ENCODE assay signal across 20 cellular contexts in genomic region chr4:71586087-71586763, GRCh38.
"Had no signal": no experiment of that assay in that cellular context is flagged by ENCODE, and none has a peak within 500 bp of the region (broad histone marks: within the 10 kb centered on the region; RNA-seq: fewer than 3 reads in every experiment).

No MANE protein-coding gene starts in this region.

- DNase-seq: effector memory CD8-positive, alpha-beta T cell; gastrocnemius medialis; glutamatergic neuron; immature natural killer cell; left ventricle myocardium inferior; lower lobe of right lung; nucleus accumbens; ovary; right cardiac atrium; small intestine; stimulated activated CD4-positive, alpha-beta T cell treated with anti-CD3 and anti-CD28 coated beads, Interleukin-12 subunit alpha, Interleukin-12 subunit beta, amount 100 ng/mL, for 4 hours; stimulated activated CD4-positive, alpha-beta T cell treated with anti-CD3 and anti-CD28 coated beads, Interleukin-2, amount 100 ng/mL, for 48 hours; stimulated activated naive CD4-positive, alpha-beta T cell treated with Interleukin-2 at 50 U/mL for 16 hours; thyroid gland had no signal

- H3K9me3 Mint-ChIP-seq: type B pancreatic cell had no signal

- ATAC-seq: effector memory CD8-positive, alpha-beta T cell; gastrocnemius medialis; lower lobe of right lung; natural killer cell treated with Interleukin-12 subunit alpha and Interleukin-12 subunit beta and Interleukin-15 and Interleukin-18, amount 100 ng/mL, for 72 hours; right cardiac atrium had no signal

- H3K4me1 Mint-ChIP-seq: immature natural killer cell, memory B cell, mesothelial cell of epicardium, neural progenitor cell had no signal

- H3K27ac Mint-ChIP-seq: dendritic cell treated with granulocyte-macrophage colony-stimulating factor and Interleukin-4, amounts not matched to agents 40 ng/mL and 50 ng/mL, for 4 days; effector memory CD8-positive, alpha-beta T cell; immature natural killer cell; memory B cell; mesothelial cell of epicardium; natural killer cell treated with Interleukin-12 subunit alpha and Interleukin-12 subunit beta and Interleukin-15 and Interleukin-18, amount 100 ng/mL, for 72 hours; neural progenitor cell; type B pancreatic cell had no signal

- H3K4me3 Mint-ChIP-seq: dendritic cell treated with granulocyte-macrophage colony-stimulating factor and Interleukin-4, amounts not matched to agents 40 ng/mL and 50 ng/mL, for 4 days; effector memory CD8-positive, alpha-beta T cell; immature natural killer cell; memory B cell; mesothelial cell of epicardium; natural killer cell treated with Interleukin-12 subunit alpha and Interleukin-12 subunit beta and Interleukin-15 and Interleukin-18, amount 100 ng/mL, for 72 hours; neural progenitor cell; type B pancreatic cell had no signal

- H3K27me3 Mint-ChIP-seq: dendritic cell treated with granulocyte-macrophage colony-stimulating factor and Interleukin-4, amounts not matched to agents 40 ng/mL and 50 ng/mL, for 4 days; effector memory CD8-positive, alpha-beta T cell; memory B cell; natural killer cell treated with Interleukin-12 subunit alpha and Interleukin-12 subunit beta and Interleukin-15 and Interleukin-18, amount 100 ng/mL, for 72 hours; type B pancreatic cell had no signal
